Comparison of ENCODE assay signal across 33 cellular contexts in the genomic region with DNA sequence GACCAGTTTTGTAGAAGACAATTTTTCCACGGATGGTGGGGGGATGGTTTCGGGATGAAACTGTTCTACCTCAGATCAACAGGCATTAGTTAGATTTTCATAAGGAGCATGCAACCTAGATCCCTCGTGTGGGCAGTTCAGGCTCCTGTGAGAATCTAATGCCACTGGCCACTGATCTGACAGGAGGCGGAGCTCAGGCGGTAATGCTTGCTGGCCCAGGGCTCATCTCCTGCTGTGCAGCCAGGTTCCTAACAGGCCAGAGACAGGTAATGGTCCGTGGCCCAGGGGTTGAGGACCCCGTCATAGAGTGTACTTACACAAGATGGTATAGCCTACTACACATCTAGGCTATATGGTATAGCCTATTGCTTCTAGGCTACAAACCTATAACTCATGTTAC. TPM values are rescaled to one million over a fixed set of nuclear protein-coding genes. Genes with fewer than 3 reads are reported as not detected.
"Had no signal": no experiment of that assay in that cellular context is flagged by ENCODE, and none has a peak within 500 bp of the region (broad histone marks: within the 10 kb centered on the region; RNA-seq: fewer than 3 reads in every experiment).

No MANE protein-coding gene starts in this region.

- FAIRE-seq: endometrium, islet of Langerhans, keratinocyte had no signal

- H3K27ac ChIP-seq: coronary artery, dorsolateral prefrontal cortex, epithelial cell of prostate, esophagus squamous epithelium, gastrocnemius medialis, heart right ventricle, left lung, lower lobe of right lung had no signal

- H3K27me3 ChIP-seq: esophagus squamous epithelium, gastrocnemius medialis, left lung had no signal

- ATAC-seq: esophagus mucosa, gastrocnemius medialis, heart right ventricle, left cardiac atrium, left lung, left ventricle myocardium superior, lower lobe of right lung, mucosa of descending colon had no signal

- H3K36me3 Mint-ChIP-seq: mesothelial cell of epicardium, naive B cell had no signal

- H3K9me3 ChIP-seq: esophagus squamous epithelium, gastrocnemius medialis, heart right ventricle, left lung, lower lobe of right lung, mucosa of descending colon had no signal

- H3K4me1 ChIP-seq: esophagus squamous epithelium, gastrocnemius medialis, heart right ventricle, left lung, lower lobe of right lung had no signal

- H3K27me3 Mint-ChIP-seq: naive B cell had no signal

- DNase-seq: dermis blood vessel endothelial cell; dorsolateral prefrontal cortex; effector CD4-positive, alpha-beta T cell; effector memory CD4-positive, alpha-beta T cell; erythroblast; esophagus squamous epithelium; foreskin fibroblast; foreskin melanocyte; gastrocnemius medialis; glutamatergic neuron; head of caudate nucleus; heart right ventricle; hippocampal formation; left cardiac atrium; left lung; left ventricle myocardium superior; lower lobe of right lung; mesenchymal stem cell; mucosa of descending colon; naive B cell had no signal

- H3K4me1 Mint-ChIP-seq: mesothelial cell of epicardium, naive B cell had no signal

- H3K27ac Mint-ChIP-seq: mesothelial cell of epicardium, naive B cell had no signal

- H3K4me3 ChIP-seq: coronary artery, dorsolateral prefrontal cortex, esophagus squamous epithelium, gastrocnemius medialis, heart right ventricle, left lung, lower lobe of right lung, mucosa of descending colon had no signal

- H3K36me3 ChIP-seq: esophagus squamous epithelium, gastrocnemius medialis, heart right ventricle, left lung, lower lobe of right lung had no signal

- H3K4me3 Mint-ChIP-seq: mesothelial cell of epicardium, naive B cell had no signal

RNA-seq across cellular contexts. Expression of a gene that starts 7.0 kb away (rescaled TPM):
- total RNA-seq: dermis blood vessel endothelial cell, esophagus mucosa, esophagus squamous epithelium, gastrocnemius medialis, glomerular endothelial cell, kidney epithelial cell, left cardiac atrium, left lung, left ventricle myocardium superior, lower leg skin, lower lobe of right lung, lung microvascular endothelial cell, mesenteric fat pad, mesothelial cell of epicardium, myocyte had no signal
- polyA plus RNA-seq: heart right ventricle, keratinocyte had no signal

RNA-seq across cellular contexts. Expression of a gene that starts 29.4 kb away (rescaled TPM):
- total RNA-seq: dermis blood vessel endothelial cell, esophagus mucosa, gastrocnemius medialis, glomerular endothelial cell, heart right ventricle, left cardiac atrium, left lung, left ventricle myocardium superior, lower leg skin, lower lobe of right lung, lung microvascular endothelial cell, mesenteric fat pad, myocyte had no signal
- polyA plus RNA-seq: heart right ventricle, keratinocyte had no signal
